ENCODE assay signal across 10 cellular contexts in genomic region chr18:69958422-69958821, GRCh38. TPM values are rescaled to one million over a fixed set of nuclear protein-coding genes. Genes with fewer than 3 reads are reported as not detected.
DNase-seq lines count a peak whose midpoint lies in the region; ATAC-seq and TF ChIP-seq lines count a peak whose summit lies in the region.
"Had no signal": no experiment of that assay in that cellular context is flagged by ENCODE, and none has a peak within 500 bp of the region (broad histone marks: within the 10 kb centered on the region; RNA-seq: fewer than 3 reads in every experiment).

No MANE protein-coding gene starts in this region.

- H3K27me3 Mint-ChIP-seq in activated naive CD8-positive, alpha-beta T cell treated with anti-CD3 and anti-CD28 coated beads, Interleukin-2, amount 50 U/mL, for 24 hours = no peaks in the 10 kb centered on the region
- no peaks in the 10 kb centered on the region for H3K27me3 Mint-ChIP-seq in WTC11 (ENCODE audit: low read depth)

- CTCF ChIA-PET in WTC11 (lab: Charles Lee) = interaction anchor here (1.2 kb wide), 1 partner anchor 14 kb away, joined by 3 read pairs; no protein-coding TSS in a partner anchor

- no peaks in the 10 kb centered on the region for H3K9me3 Mint-ChIP-seq in activated naive CD8-positive, alpha-beta T cell treated with anti-CD3 and anti-CD28 coated beads, Interleukin-2, amount 50 U/mL, for 24 hours
- H3K9me3 Mint-ChIP-seq in WTC11 = no peaks in the 10 kb centered on the region

- peak; percentile 43 for TF ChIP-seq POLR2A in GM18505 (IDR thresholded peaks at IDR 0.05; ENCODE audit: borderline replicate concordance, extremely low read depth, insufficient read depth, insufficient read length)

- DNase-seq in activated naive CD8-positive, alpha-beta T cell treated with anti-CD3 and anti-CD28 coated beads, Interleukin-2, amount 50 U/mL, for 24 hours = no peak
- DNase-seq in WTC11 (ENCODE audit: low spot score) (no peak), H4 (ENCODE audit: low spot score) (no peak)
- DNase-seq in activated CD8-positive, alpha-beta memory T cell treated with anti-CD3 and anti-CD28 coated beads, Interleukin-2, amount 50 U/mL, for 4 hours = no peak
- DNase-seq: effector CD4-positive, alpha-beta T cell; NCI-H1092 treated with DMSO at 0.1 percent for 48 hours had no signal

- POLR2A ChIA-PET in WTC11 (lab: Charles Lee) = no interaction called here

- H3K4me1 Mint-ChIP-seq in activated naive CD8-positive, alpha-beta T cell treated with anti-CD3 and anti-CD28 coated beads, Interleukin-2, amount 50 U/mL, for 24 hours = peaks cover 9% of the 10 kb centered on the region
- H3K4me1 Mint-ChIP-seq in WTC11 = 0 out of 2 replicates have a peak, but pooled peaks cover 5% of the 10 kb centered on the region

- no peak overlapping the region for H3K27ac Mint-ChIP-seq in activated naive CD8-positive, alpha-beta T cell treated with anti-CD3 and anti-CD28 coated beads, Interleukin-2, amount 50 U/mL, for 24 hours
- no peak overlapping the region for H3K27ac Mint-ChIP-seq in WTC11

- ATAC-seq in GM18505 (IDR thresholded peaks at IDR 0.05; ENCODE audit: unreplicated experiment) (peak; percentile 53), GM19455 (IDR thresholded peaks at IDR 0.05; ENCODE audit: unreplicated experiment) (peak; percentile 42), HG03066 (IDR thresholded peaks at IDR 0.05; ENCODE audit: low read depth, unreplicated experiment) (peak; percentile 38), WTC11 (no peak), HG03139 (IDR thresholded peaks at IDR 0.05; ENCODE audit: unreplicated experiment) (no peak)
- peak; percentile 89 for ATAC-seq in activated naive CD8-positive, alpha-beta T cell treated with anti-CD3 and anti-CD28 coated beads, Interleukin-2, amount 50 U/mL, for 24 hours

- peaks cover 2% of the 10 kb centered on the region for H3K36me3 Mint-ChIP-seq in activated naive CD8-positive, alpha-beta T cell treated with anti-CD3 and anti-CD28 coated beads, Interleukin-2, amount 50 U/mL, for 24 hours (ENCODE audit: low read depth)
- no peaks in the 10 kb centered on the region for H3K36me3 Mint-ChIP-seq in WTC11

- TF ChIP-seq CTCF in WTC11 (IDR thresholded peaks at IDR 0.05) = no peak

- peak overlapping the region; percentile 34 for H3K4me3 Mint-ChIP-seq in activated naive CD8-positive, alpha-beta T cell treated with anti-CD3 and anti-CD28 coated beads, Interleukin-2, amount 50 U/mL, for 24 hours
- H3K4me3 Mint-ChIP-seq in WTC11 = no peak overlapping the region

TF ChIP-seq in WTC11, 78 proteins besides CTCF, POLR2A, EP300 and RAD21:
- TF ChIP-seq CBFB (CRISPR knock-in tag; IDR thresholded peaks at IDR 0.05; ENCODE audit: low read depth) (no peak), TEAD1 (CRISPR knock-in tag; IDR thresholded peaks at IDR 0.05) (no peak), MLX (CRISPR knock-in tag; IDR thresholded peaks at IDR 0.05) (no peak), SMAD3 (CRISPR knock-in tag; IDR thresholded peaks at IDR 0.05; ENCODE audit: borderline replicate concordance) (no peak)

RNA-seq across cellular contexts. Expression of gene CD226, which starts 10.7 kb away (rescaled TPM):
- total RNA-seq in WTC11 (2021) = 0.23 to 0.55 TPM (median 0.24 TPM) in 3 replicates
- total RNA-seq in H4 (2014; rRNA removed; shearing (Covaris generic)) = 0.02 and 0.23 TPM in 2 replicates

Comparison
In these comparisons a context has a peak if more than half of its experiments do, and no peak if none do; other contexts are left out.
1. ATAC-seq: peak in GM18505 (single experiment), GM19455 (single experiment), HG03066 (single experiment) and activated naive CD8-positive, alpha-beta T cell treated with anti-CD3 and anti-CD28 coated beads, Interleukin-2, amount 50 U/mL, for 24 hours (single experiment); none in WTC11 (single experiment) and HG03139 (single experiment).